8 cellular contexts compared by ENCODE assay signal in the genomic region with DNA sequence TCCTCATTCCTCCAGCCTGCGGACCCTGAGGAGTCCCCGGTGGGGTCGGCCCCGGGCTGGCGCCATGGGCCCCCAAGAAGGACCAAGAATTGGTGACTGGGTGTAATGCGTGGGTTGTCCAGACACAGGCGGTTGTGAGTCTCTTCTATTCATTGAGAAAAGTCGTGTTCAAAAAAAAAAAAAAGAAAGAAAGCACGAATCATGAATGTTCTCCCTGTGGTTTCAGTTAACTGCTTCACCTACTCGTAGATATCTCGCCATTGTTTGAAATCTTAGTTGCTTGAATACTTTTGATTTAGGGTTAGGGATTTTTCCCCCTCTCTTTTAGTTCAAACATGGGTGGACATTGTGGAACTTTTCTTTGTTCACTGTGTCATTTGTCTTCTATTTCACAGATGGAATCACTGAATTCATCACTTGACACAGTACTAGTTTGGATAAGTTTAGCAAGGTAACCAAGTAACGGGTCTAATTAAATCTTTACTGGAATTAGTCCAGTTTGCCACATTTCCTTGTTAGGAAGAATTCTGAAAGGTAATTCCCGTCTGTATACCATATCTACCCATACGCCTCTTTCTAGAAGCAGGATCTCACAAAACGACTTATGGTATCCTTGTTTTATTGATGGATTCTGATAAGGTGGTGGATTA. TPM values are rescaled to one million over a fixed set of nuclear protein-coding genes. Genes with fewer than 3 reads are reported as not detected.
DNase-seq lines count a peak whose midpoint lies in the region; ATAC-seq and TF ChIP-seq lines count a peak whose summit lies in the region.

No MANE protein-coding gene starts in this region.

- peak overlapping the region; percentile 96 for H3K4me3 Mint-ChIP-seq in activated T-cell treated with anti-CD3 and anti-CD28 coated beads, Interleukin-2, amount 50 U/mL, for 24 hours

- no peaks in the 10 kb centered on the region for H3K27me3 ChIP-seq in tibial nerve

- H3K9me3 ChIP-seq in tibial nerve: no peaks in the 10 kb centered on the region

- TF ChIP-seq POLR2A in lower leg skin (IDR thresholded peaks at IDR 0.05) (no peak), tibial nerve (IDR thresholded peaks at IDR 0.05) (no peak)

- intact Hi-C loops in lower leg skin (cut with DNase I; ENCODE audit: low total_unique reads): no loop called here

- DNase-seq in activated T-cell treated with anti-CD3 and anti-CD28 coated beads, Interleukin-2, amount 50 U/mL, for 24 hours: no peak
- no peak for DNase-seq in activated T-cell treated with anti-CD3 and anti-CD28 coated beads for 4 hours
- peak; percentile 51 for DNase-seq in NCI-H774 (lab: John Stamatoyannopoulos, UW)
- DNase-seq in central memory CD4-positive, alpha-beta T cell: peak; percentile 57
- DNase-seq in lower leg skin (ENCODE audit: low spot score in 2 of 2): no peak
- no peak for DNase-seq in tibial nerve (ENCODE audit: low spot score in 2 of 2)
- DNase-seq in KG1 (lab: John Stamatoyannopoulos, UW): no peak

- H3K27ac ChIP-seq in tibial nerve: peak overlapping the region; percentile 93 to 97 (median 96)

- H3K9me3 Mint-ChIP-seq in activated T-cell treated with anti-CD3 and anti-CD28 coated beads, Interleukin-2, amount 50 U/mL, for 24 hours: no peaks in the 10 kb centered on the region

- WGBS in lower leg skin, 2 donors: 7 to 9% methylated on average over 10 to 15 of the region's 15 CpGs
- WGBS in tibial nerve, 2 donors: 5 to 7% methylated on average over 15 of the region's 15 CpGs

- peaks cover 14% of the 10 kb centered on the region for H3K36me3 Mint-ChIP-seq in activated T-cell treated with anti-CD3 and anti-CD28 coated beads, Interleukin-2, amount 50 U/mL, for 24 hours (ENCODE audit: low read depth)

- TF ChIP-seq CTCF in lower leg skin (IDR thresholded peaks at IDR 0.05) (no peak), tibial nerve (IDR thresholded peaks at IDR 0.05) (peak in 1 of 5 experiments; percentile 19)

- H3K4me3 ChIP-seq in lower leg skin (ENCODE audit: low read depth, poor library complexity, severe bottlenecking) (peak overlapping the region; percentile 64), tibial nerve (peak overlapping the region; percentile 65 to 85 (median 76))

- peaks cover 9% of the 10 kb centered on the region for H3K27me3 Mint-ChIP-seq in activated T-cell treated with anti-CD3 and anti-CD28 coated beads, Interleukin-2, amount 50 U/mL, for 24 hours

- H3K4me1 ChIP-seq in tibial nerve: peaks cover 0 to 41% (median 10%) of the 10 kb centered on the region in 4 donors

- H3K36me3 ChIP-seq in tibial nerve: no peaks in the 10 kb centered on the region

- TF ChIP-seq EP300 in tibial nerve (IDR thresholded peaks at IDR 0.05): no peak

- peaks cover 54% of the 10 kb centered on the region for H3K4me1 Mint-ChIP-seq in activated T-cell treated with anti-CD3 and anti-CD28 coated beads, Interleukin-2, amount 50 U/mL, for 24 hours (ENCODE audit: low read depth)

- peak overlapping the region; percentile 96 for H3K27ac Mint-ChIP-seq in activated T-cell treated with anti-CD3 and anti-CD28 coated beads, Interleukin-2, amount 50 U/mL, for 24 hours

- peak; percentile 20 for ATAC-seq in HG02571 (IDR thresholded peaks at IDR 0.05; ENCODE audit: unreplicated experiment)

RNA-seq across cellular contexts. Expression of a gene that starts 0.8 kb away (rescaled TPM):
- total RNA-seq in lower leg skin (10 to 100 TPM in 1 of 4 donors, 1 to 10 TPM in 3; 7.0 to 11.9 (median 8.6) TPM), tibial nerve (10 to 100 TPM; 28.3 to 42.9 (median 35.6) TPM)

Comparison
In these comparisons a context has a peak if more than half of its experiments do, and no peak if none do; other contexts are left out.
1. DNase-seq: peak in NCI-H774 (single experiment) and central memory CD4-positive, alpha-beta T cell (single experiment); none in activated T-cell treated with anti-CD3 and anti-CD28 coated beads, Interleukin-2, amount 50 U/mL, for 24 hours (single experiment), activated T-cell treated with anti-CD3 and anti-CD28 coated beads for 4 hours (single experiment), lower leg skin (0 of 2), tibial nerve (0 of 2) and KG1 (single experiment).